In genomic region chr17:29279397-29280070, GRCh38 we compare ENCODE assay signal across 19 cellular contexts. TPM values are rescaled to one million over a fixed set of nuclear protein-coding genes. Genes with fewer than 3 reads are reported as not detected.
DNase-seq lines count a peak whose midpoint lies in the region; ATAC-seq, FAIRE-seq and TF ChIP-seq lines count a peak whose summit lies in the region.
"Had no signal": no experiment of that assay in that cellular context is flagged by ENCODE, and none has a peak within 500 bp of the region (broad histone marks: within the 10 kb centered on the region; RNA-seq: fewer than 3 reads in every experiment).

No MANE protein-coding gene starts in this region.

- peaks cover 67% of the 10 kb centered on the region for H3K4me1 Mint-ChIP-seq in activated CD4-positive, alpha-beta memory T cell treated with anti-CD3 and anti-CD28 coated beads for 36 hours (ENCODE audit: low read depth)
- peaks cover 41% of the 10 kb centered on the region for H3K4me1 Mint-ChIP-seq in activated CD4-positive, alpha-beta memory T cell treated with anti-CD3 and anti-CD28 coated beads, Interleukin-2, amount 10 ng/mL, durations not matched to agents 7 days and 5 days
- peaks cover 35% of the 10 kb centered on the region for H3K4me1 Mint-ChIP-seq in activated T-helper 17 cell treated with anti-CD3 and anti-CD28 coated beads, Interleukin-2, amount 50 U/mL, for 72 hours

- no peaks in the 10 kb centered on the region for H3K27me3 Mint-ChIP-seq in activated CD4-positive, alpha-beta memory T cell treated with anti-CD3 and anti-CD28 coated beads for 36 hours
- no peaks in the 10 kb centered on the region for H3K27me3 Mint-ChIP-seq in activated CD4-positive, alpha-beta memory T cell treated with anti-CD3 and anti-CD28 coated beads, Interleukin-2, amount 10 ng/mL, durations not matched to agents 7 days and 5 days
- H3K27me3 Mint-ChIP-seq in activated T-helper 17 cell treated with anti-CD3 and anti-CD28 coated beads, Interleukin-2, amount 50 U/mL, for 72 hours, result no peaks in the 10 kb centered on the region

- no peak for TF ChIP-seq RAD21 in H1 (IDR thresholded peaks at IDR 0.05 in 1 of 2, conservative IDR thresholded peaks at IDR 0.05 in 1 of 2; ENCODE audit: low read depth in 2 of 2, low read length in 2 of 2)

- no peak overlapping the region for H4K91ac ChIP-seq in H1 (replicated peaks; ENCODE audit: insufficient read length, low read length)

- POLR2A ChIA-PET in activated CD4-positive, alpha-beta memory T cell treated with anti-CD3 and anti-CD28 coated beads for 36 hours (lab: Charles Lee), result no interaction called here
- POLR2A ChIA-PET in activated CD4-positive, alpha-beta memory T cell treated with anti-CD3 and anti-CD28 coated beads, Interleukin-2, amount 10 ng/mL, durations not matched to agents 7 days and 5 days (lab: Charles Lee), result no interaction called here
- POLR2A ChIA-PET in H1 (lab: Charles Lee; ENCODE audit: partially characterized antibody), result interaction anchor here (1.9 to 9.7 kb wide), 3 partner anchors 8 to 12 kb away, joined by 4 to 83 read pairs (median 11); partner anchors contain the start of gene NUFIP2

- no peak for DNase-seq in activated CD4-positive, alpha-beta memory T cell treated with anti-CD3 and anti-CD28 coated beads for 36 hours
- no peak for DNase-seq in activated CD4-positive, alpha-beta memory T cell treated with anti-CD3 and anti-CD28 coated beads, Interleukin-2, amount 10 ng/mL, durations not matched to agents 7 days and 5 days
- DNase-seq in GM12892 (ENCODE audit: insufficient read length) (no peak), H1 (ENCODE audit: low read depth in 1 of 2, low spot score in 2 of 2) (no peak), NCI-H128 (lab: John Stamatoyannopoulos, UW; ENCODE audit: unreplicated experiment) (no peak)
- DNase-seq: C1 segment of cervical spinal cord, COR-L47, DMS53, H7, MV-4-11, NCI-H1436 treated with DMSO at 0.1 percent for 48 hours, NCI-H2227 treated with DMSO at 0.1 percent for 48 hours, PC-9 had no signal

- H3K79me1 ChIP-seq in H1 (ENCODE audit: low read depth, low read length), result peaks cover 6% of the 10 kb centered on the region

- no peaks in the 10 kb centered on the region for H3K27me3 ChIP-seq in H1 (replicated peaks in 1 of 4; ENCODE audit: control insufficient read depth in 3 of 4, extremely low read depth in 1 of 4, insufficient read depth in 3 of 4, low read length in 3 of 4)

- CTCF ChIA-PET in activated CD4-positive, alpha-beta memory T cell treated with anti-CD3 and anti-CD28 coated beads for 36 hours (lab: Charles Lee), result interaction anchor here (1.0 to 1.5 kb wide), 3 partner anchors 12 to 131 kb away, joined by 3 to 4 read pairs (median 3); no protein-coding TSS in a partner anchor
- CTCF ChIA-PET in activated CD4-positive, alpha-beta memory T cell treated with anti-CD3 and anti-CD28 coated beads, Interleukin-2, amount 10 ng/mL, durations not matched to agents 7 days and 5 days (lab: Charles Lee), result interaction anchor here (1.2 kb wide), 1 partner anchor 10 kb away, joined by 3 read pairs; no protein-coding TSS in a partner anchor
- CTCF ChIA-PET in H1 (lab: Charles Lee; ENCODE audit: partially characterized antibody), result interaction anchor here (1.5 to 5.0 kb wide), 3 partner anchors 11 to 162 kb away, joined by 3 to 23 read pairs (median 5); no protein-coding TSS in a partner anchor

- FAIRE-seq in GM12892 (lab: Jason Lieb, UNC) (no peak), H1 (lab: Jason Lieb, UNC) (no peak)

- no peak overlapping the region for H3K4me3 Mint-ChIP-seq in activated CD4-positive, alpha-beta memory T cell treated with anti-CD3 and anti-CD28 coated beads for 36 hours
- no peak overlapping the region for H3K4me3 Mint-ChIP-seq in activated CD4-positive, alpha-beta memory T cell treated with anti-CD3 and anti-CD28 coated beads, Interleukin-2, amount 10 ng/mL, durations not matched to agents 7 days and 5 days
- peak overlapping the region; percentile 25 for H3K4me3 Mint-ChIP-seq in activated T-helper 17 cell treated with anti-CD3 and anti-CD28 coated beads, Interleukin-2, amount 50 U/mL, for 72 hours

- H2BK20ac ChIP-seq in H1 (ENCODE audit: low read length), result no peak overlapping the region

- peaks cover 8 to 71% (median 21%) of the 10 kb centered on the region in 4 experiments; a peak in 6 of 8 replicates for H3K36me3 ChIP-seq in H1 (ENCODE audit: control insufficient read depth in 2 of 4, insufficient read depth in 4 of 4, low read length in 3 of 4)

- no peak overlapping the region for H3K56ac ChIP-seq in H1 (replicated peaks; ENCODE audit: insufficient read length, low read depth, low read length)

- H2BK120ac ChIP-seq in H1 (replicated peaks; ENCODE audit: low read depth, low read length), result no peak overlapping the region

- H2AK5ac ChIP-seq in H1 (ENCODE audit: low read depth, low read length), result no peak overlapping the region

- no peak overlapping the region for H3K18ac ChIP-seq in H1 (ENCODE audit: extremely low read depth, low read length)

- H2BK5ac ChIP-seq in H1 (ENCODE audit: low read depth, low read length), result no peak overlapping the region

- TF ChIP-seq POLR2A in GM12892 (IDR thresholded peaks at IDR 0.05; ENCODE audit: low read depth, low read length), result peak; percentile 55
- TF ChIP-seq POLR2A in H1 (IDR thresholded peaks at IDR 0.05; ENCODE audit: control extremely low read depth in 1 of 2, low read depth in 2 of 2, low read length in 2 of 2), result no peak

- 89% methylated on average over 5 of the region's 5 CpGs; no CpG with 5 or more reads in 1 of the 2 experiments for WGBS in H1 (ENCODE audit: extremely low coverage in 1 of 2, insufficient coverage in 1 of 2, insufficient read length in 1 of 2, insufficient replicate concordance in 2 of 2, low coverage in 1 of 2, low lambda C conversion rate in 2 of 2, missing lambda C conversion rate in 1 of 2), 2 experiments

- H4K5ac ChIP-seq in H1 (ENCODE audit: insufficient read length, low read depth, low read length), result no peak overlapping the region

- no peak overlapping the region for H3K23ac ChIP-seq in H1 (ENCODE audit: insufficient read length)

- no peak for TF ChIP-seq EP300 in H1 (IDR thresholded peaks at IDR 0.05; ENCODE audit: borderline replicate concordance in 1 of 2, low read depth in 2 of 2, low read length in 2 of 2)

- no peak for TF ChIP-seq CTCF in H1 (IDR thresholded peaks at IDR 0.05; ENCODE audit: control extremely low read depth in 1 of 3, insufficient read depth in 1 of 3, low read depth in 1 of 3, low read length in 3 of 3)

- H3K23me2 ChIP-seq in H1 (ENCODE audit: low read depth, low read length), result no peaks in the 10 kb centered on the region

- H3K4me3 ChIP-seq in H1 (ENCODE audit: extremely low read depth in 1 of 4, insufficient read depth in 2 of 4, low read depth in 3 of 4, low read length in 4 of 4), result no peak overlapping the region
- H3K4me3 ChIP-seq: PC-9 had no signal

- peaks cover 79% of the 10 kb centered on the region for H3K36me3 Mint-ChIP-seq in activated CD4-positive, alpha-beta memory T cell treated with anti-CD3 and anti-CD28 coated beads for 36 hours
- peaks cover 91% of the 10 kb centered on the region for H3K36me3 Mint-ChIP-seq in activated CD4-positive, alpha-beta memory T cell treated with anti-CD3 and anti-CD28 coated beads, Interleukin-2, amount 10 ng/mL, durations not matched to agents 7 days and 5 days (ENCODE audit: low read depth)
- H3K36me3 Mint-ChIP-seq in activated T-helper 17 cell treated with anti-CD3 and anti-CD28 coated beads, Interleukin-2, amount 50 U/mL, for 72 hours (ENCODE audit: low read depth), result peaks cover 100% of the 10 kb centered on the region

- no peak overlapping the region for H3K14ac ChIP-seq in H1 (ENCODE audit: insufficient read length)

- H2BK12ac ChIP-seq in H1 (ENCODE audit: low read depth, low read length), result no peak overlapping the region

- no peak overlapping the region for H2BK15ac ChIP-seq in H1 (ENCODE audit: low read length)

- no peak for ATAC-seq in activated T-helper 17 cell treated with anti-CD3 and anti-CD28 coated beads, Interleukin-2, amount 50 U/mL, for 72 hours (replicated peaks)
- ATAC-seq in HG02610 (IDR thresholded peaks at IDR 0.05; ENCODE audit: unreplicated experiment), result no peak
- ATAC-seq in HG03139 (IDR thresholded peaks at IDR 0.05; ENCODE audit: unreplicated experiment), result no peak

- peaks cover 14% of the 10 kb centered on the region for H3K9me3 Mint-ChIP-seq in activated CD4-positive, alpha-beta memory T cell treated with anti-CD3 and anti-CD28 coated beads for 36 hours
- H3K9me3 Mint-ChIP-seq in activated CD4-positive, alpha-beta memory T cell treated with anti-CD3 and anti-CD28 coated beads, Interleukin-2, amount 10 ng/mL, durations not matched to agents 7 days and 5 days, result peaks cover 16% of the 10 kb centered on the region
- peaks cover 4% of the 10 kb centered on the region for H3K9me3 Mint-ChIP-seq in activated T-helper 17 cell treated with anti-CD3 and anti-CD28 coated beads, Interleukin-2, amount 50 U/mL, for 72 hours

- H4K20me1 ChIP-seq in H1 (replicated peaks in 1 of 2; ENCODE audit: control insufficient read depth in 1 of 2, insufficient read depth in 2 of 2, low read length in 2 of 2), result peaks cover 32 to 48% of the 10 kb centered on the region in 2 experiments

- 0 out of 4 replicates have a peak overlapping the region, but pooled peaks of 1 of the 2 experiments have one; percentile 7 for H3K4me2 ChIP-seq in H1 (ENCODE audit: insufficient read depth in 1 of 2, low read depth in 2 of 2, low read length in 2 of 2)
- H3K4me2 ChIP-seq: PC-9 had no signal

- H3K27ac ChIP-seq in H1 (ENCODE audit: low read depth, low read length), result no peak overlapping the region
- H3K27ac ChIP-seq: 22Rv1, PC-9 had no signal

- no peak overlapping the region for H2AFZ ChIP-seq in H1 (ENCODE audit: low read length)
- H2AFZ ChIP-seq: PC-9 had no signal

- no peaks in the 10 kb centered on the region for H3K4me1 ChIP-seq in H1 (replicated peaks in 1 of 4; ENCODE audit: control insufficient read depth in 3 of 4, insufficient read depth in 4 of 4, low read length in 3 of 4)

- H3K27ac Mint-ChIP-seq in activated CD4-positive, alpha-beta memory T cell treated with anti-CD3 and anti-CD28 coated beads for 36 hours, result peak overlapping the region; percentile 24
- H3K27ac Mint-ChIP-seq in activated CD4-positive, alpha-beta memory T cell treated with anti-CD3 and anti-CD28 coated beads, Interleukin-2, amount 10 ng/mL, durations not matched to agents 7 days and 5 days, result no peak overlapping the region
- H3K27ac Mint-ChIP-seq in activated T-helper 17 cell treated with anti-CD3 and anti-CD28 coated beads, Interleukin-2, amount 50 U/mL, for 72 hours, result peak overlapping the region; percentile 6

- no peak overlapping the region for H3K9ac ChIP-seq in H1 (replicated peaks in 1 of 4; ENCODE audit: extremely low read depth in 1 of 4, low read depth in 3 of 4, low read length in 3 of 4)

- peaks cover 71 to 98% of the 10 kb centered on the region in 2 experiments for H3K79me2 ChIP-seq in H1 (ENCODE audit: control insufficient read depth in 1 of 2, insufficient read depth in 2 of 2, low read length in 2 of 2)

- intact Hi-C loops in activated CD4-positive, alpha-beta memory T cell treated with anti-CD3 and anti-CD28 coated beads for 36 hours (cut with micrococcal nuclease), result no loop called here

- no peak overlapping the region for H3K4ac ChIP-seq in H1 (replicated peaks; ENCODE audit: insufficient read length, low read depth, low read length)

- no peaks in the 10 kb centered on the region for H3K9me3 ChIP-seq in H1 (ENCODE audit: insufficient read depth in 2 of 2, low read depth in 1 of 2, low read length in 1 of 2)

- no peak overlapping the region for H4K8ac ChIP-seq in H1 (ENCODE audit: extremely low read depth, insufficient read depth, low read length)

RNA-seq across cellular contexts. Expression of gene NUFIP2, which starts 14.4 kb away (rescaled TPM):
- 10 to 100 TPM; 45.6 to 56.9 TPM for total RNA-seq in activated CD4-positive, alpha-beta memory T cell treated with anti-CD3 and anti-CD28 coated beads for 36 hours
- total RNA-seq in activated CD4-positive, alpha-beta memory T cell treated with anti-CD3 and anti-CD28 coated beads, Interleukin-2, amount 10 ng/mL, durations not matched to agents 7 days and 5 days, result 10 to 100 TPM; 60.1 to 65.3 TPM
- polyA plus RNA-seq in GM12892 (2012; ENCODE audit: missing spikeins), result 15.2 TPM
- total RNA-seq in activated T-helper 17 cell treated with anti-CD3 and anti-CD28 coated beads, Interleukin-2, amount 50 U/mL, for 72 hours, result 10 to 100 TPM; 61.6 to 65.1 TPM
- 118 TPM in 2 replicates for total RNA-seq in H1 (2021; fragmentation: NEBNext Ultra II Directional; extraction: Animal tissue kit (Norgen Biotek cat#: 25700))
- polyA plus RNA-seq in H1 (2011; rRNA removed), result 65.9 and 81.9 TPM in 2 replicates
- 39.1 TPM for polyA plus RNA-seq in H1 (2011; cell fraction: cytosol; rRNA removed)
- 61.3 TPM for polyA plus RNA-seq in H1 (2011; cell fraction: nucleus; rRNA removed)
- 27.8 to 41.0 TPM (median 36.0 TPM) in 4 replicates for polyA plus RNA-seq in H1 (2012, experiment 1 of 2)
- polyA plus RNA-seq in H1 (2012, experiment 2 of 2), result 2.3 TPM
- polyA plus RNA-seq in H1 (2013, experiment 1 of 2), result 38.1 TPM
- 34.7 TPM for polyA plus RNA-seq in H1 (2013, experiment 2 of 2)
- polyA minus RNA-seq in H1 (2011; rRNA and poly(A)+ RNA removed), result 21.6 and 27.7 TPM in 2 replicates
- polyA minus RNA-seq in H1 (2011; cell fraction: cytosol; rRNA and poly(A)+ RNA removed), result 70.2 TPM
- polyA minus RNA-seq in H1 (2011; cell fraction: nucleus; rRNA and poly(A)+ RNA removed), result 77.7 TPM

RNA-seq across cellular contexts. Expression of gene CRYBA1, which starts 32.9 kb away (rescaled TPM):
- total RNA-seq in activated CD4-positive, alpha-beta memory T cell treated with anti-CD3 and anti-CD28 coated beads for 36 hours, result not detected
- total RNA-seq in activated CD4-positive, alpha-beta memory T cell treated with anti-CD3 and anti-CD28 coated beads, Interleukin-2, amount 10 ng/mL, durations not matched to agents 7 days and 5 days, result not detected
- not detected for polyA plus RNA-seq in GM12892 (2012; ENCODE audit: missing spikeins)
- total RNA-seq in activated T-helper 17 cell treated with anti-CD3 and anti-CD28 coated beads, Interleukin-2, amount 50 U/mL, for 72 hours, result not detected
- total RNA-seq in H1 (2021; fragmentation: NEBNext Ultra II Directional; extraction: Animal tissue kit (Norgen Biotek cat#: 25700)), result not detected in 2 replicates
- polyA plus RNA-seq in H1 (2011; rRNA removed), result 0.11 TPM in 1 of 2 replicates, not detected in the other
- not detected for polyA plus RNA-seq in H1 (2011; cell fraction: cytosol; rRNA removed)
- not detected for polyA plus RNA-seq in H1 (2011; cell fraction: nucleus; rRNA removed)
- not detected in 4 replicates for polyA plus RNA-seq in H1 (2012, experiment 1 of 2)
- not detected for polyA plus RNA-seq in H1 (2012, experiment 2 of 2)
- not detected for polyA plus RNA-seq in H1 (2013, experiment 1 of 2)
- not detected for polyA plus RNA-seq in H1 (2013, experiment 2 of 2)
- polyA minus RNA-seq in H1 (2011; rRNA and poly(A)+ RNA removed), result not detected in 2 replicates
- polyA minus RNA-seq in H1 (2011; cell fraction: cytosol; rRNA and poly(A)+ RNA removed), result not detected
- polyA minus RNA-seq in H1 (2011; cell fraction: nucleus; rRNA and poly(A)+ RNA removed), result not detected
- total RNA-seq: H7, LHCN-M2, PC-9, SK-MEL-5 had no signal
